ENCODE assay signal across 16 cellular contexts in genomic region chr14:30569903-30570226, GRCh38.
"Had no signal": no experiment of that assay in that cellular context is flagged by ENCODE, and none has a peak within 500 bp of the region (broad histone marks: within the 10 kb centered on the region; RNA-seq: fewer than 3 reads in every experiment).

No MANE protein-coding gene starts in this region.

- H3K36me3 Mint-ChIP-seq: naive B cell had no signal

- H3K4me3 Mint-ChIP-seq: activated CD4-positive, alpha-beta memory T cell treated with anti-CD3 and anti-CD28 coated beads for 36 hours; activated T-cell treated with anti-CD3 and anti-CD28 coated beads, Interleukin-2, amount 50 U/mL, for 24 hours; stimulated activated effector memory CD8-positive, alpha-beta T cell treated with anti-CD3 and anti-CD28 coated beads, Interleukin-12 subunit alpha, Interleukin-12 subunit beta, amount 100 ng/mL, for 72 hours had no signal

- H3K27ac ChIP-seq: adrenal gland, gastroesophageal sphincter had no signal

- FAIRE-seq: colon, endometrium had no signal

- H3K36me3 ChIP-seq: adrenal gland, gastroesophageal sphincter had no signal

- ATAC-seq: gastroesophageal sphincter; stimulated activated effector memory CD8-positive, alpha-beta T cell treated with anti-CD3 and anti-CD28 coated beads, Interleukin-12 subunit alpha, Interleukin-12 subunit beta, amount 100 ng/mL, for 72 hours had no signal

- H3K9me3 Mint-ChIP-seq: activated CD4-positive, alpha-beta memory T cell treated with anti-CD3 and anti-CD28 coated beads for 36 hours; activated T-cell treated with anti-CD3 and anti-CD28 coated beads, Interleukin-2, amount 50 U/mL, for 24 hours; naive B cell; stimulated activated effector memory CD8-positive, alpha-beta T cell treated with anti-CD3 and anti-CD28 coated beads, Interleukin-12 subunit alpha, Interleukin-12 subunit beta, amount 100 ng/mL, for 72 hours had no signal

- H3K4me3 ChIP-seq: adrenal gland, gastroesophageal sphincter, lung had no signal

- H3K27me3 Mint-ChIP-seq: activated CD4-positive, alpha-beta memory T cell treated with anti-CD3 and anti-CD28 coated beads for 36 hours; activated T-cell treated with anti-CD3 and anti-CD28 coated beads, Interleukin-2, amount 50 U/mL, for 24 hours; naive B cell had no signal

- DNase-seq: activated CD4-positive, alpha-beta memory T cell treated with anti-CD3 and anti-CD28 coated beads for 36 hours; activated CD4-positive, alpha-beta T cell treated with anti-CD3 and anti-CD28 coated beads for 1 hour; activated effector memory CD4-positive, alpha-beta T cell treated with Interleukin-2 at 50 U/mL for 16 hours; activated naive CD4-positive, alpha-beta T cell treated with anti-CD3 and anti-CD28 coated beads, Interleukin-2, amount 50 U/mL, for 16 hours; activated T-cell treated with anti-CD3 and anti-CD28 coated beads, Interleukin-2, amount 50 U/mL, for 24 hours; adrenal gland; islet precursor cell; naive B cell; posterior cingulate gyrus; retina; T-helper 9 cell had no signal

- H3K4me1 ChIP-seq: adrenal gland had no signal

- H3K27me3 ChIP-seq: adrenal gland, gastroesophageal sphincter had no signal

- H3K27ac Mint-ChIP-seq: activated CD4-positive, alpha-beta memory T cell treated with anti-CD3 and anti-CD28 coated beads for 36 hours; activated T-cell treated with anti-CD3 and anti-CD28 coated beads, Interleukin-2, amount 50 U/mL, for 24 hours had no signal

- H3K9me3 ChIP-seq: adrenal gland, gastroesophageal sphincter had no signal
